In genomic region chr5:125153231-125153630, GRCh38 we compare ENCODE assay signal across 22 cellular contexts.
DNase-seq lines count a peak whose midpoint lies in the region; ATAC-seq and TF ChIP-seq lines count a peak whose summit lies in the region.
"Had no signal": no experiment of that assay in that cellular context is flagged by ENCODE, and none has a peak within 500 bp of the region (broad histone marks: within the 10 kb centered on the region; RNA-seq: fewer than 3 reads in every experiment).

No MANE protein-coding gene starts in this region.

- no peaks in the 10 kb centered on the region for H3K9me2 ChIP-seq in GM23338 (ENCODE audit: insufficient read depth)

- no TSS peak for BruUV-seq in A673 (replicated peaks; lab: Mats Ljungman, UMichigan)

- no peaks in the 10 kb centered on the region for H3K9me3 ChIP-seq in A673 (ENCODE audit: low read depth, low read length, poor library complexity, severe bottlenecking)
- H3K9me3 ChIP-seq: BLaER1 treated with 17β-estradiol and CSF1 and Interleukin-3, amounts not matched to agents 10 nM and 100 nM; HAP-1 had no signal

- H3K27me3 Mint-ChIP-seq in GM23338 (ENCODE audit: insufficient read depth, low read depth, poor library complexity) (no peaks in the 10 kb centered on the region), nephron (ENCODE audit: low read depth) (no peaks in the 10 kb centered on the region)
- no peaks in the 10 kb centered on the region for H3K27me3 Mint-ChIP-seq in activated T-helper 2 cell treated with anti-CD3 and anti-CD28 coated beads, Interferon-gamma antibody, Interleukin-2, Interleukin-4, amounts not matched to agents 10 μg/mL and 5 μg/mL and 100 μg/mL, durations not matched to agents 14 hours and 24 hours and 36 hours (ENCODE audit: low read depth)

- peak overlapping the region; percentile 35; the same call in 1 of the 2 replicates for H3K27ac Mint-ChIP-seq in GM23338
- H3K27ac Mint-ChIP-seq in activated T-helper 2 cell treated with anti-CD3 and anti-CD28 coated beads, Interferon-gamma antibody, Interleukin-2, Interleukin-4, amounts not matched to agents 10 μg/mL and 5 μg/mL and 100 μg/mL, durations not matched to agents 14 hours and 24 hours and 36 hours, result peak overlapping the region; percentile 7
- H3K27ac Mint-ChIP-seq in nephron, result peak overlapping the region; percentile 4 to 82 (median 50)
- H3K27ac Mint-ChIP-seq: CD8-positive, alpha-beta T cell; IgD-negative memory B cell had no signal

- H4K20me1 ChIP-seq in GM23338 (replicated peaks; ENCODE audit: insufficient read depth), result no peaks in the 10 kb centered on the region
- H4K20me1 ChIP-seq: BLaER1 treated with 17β-estradiol and CSF1 and Interleukin-3, amounts not matched to agents 10 nM and 100 nM had no signal

- POLR2A ChIA-PET in A673 (lab: Charles Lee; ENCODE audit: low non-redundant PET), result no interaction called here

- H3F3A ChIP-seq in GM23338 (replicated peaks; ENCODE audit: low read depth), result peaks cover 5% of the 10 kb centered on the region; the same call in 1 of the 2 replicates

- TF ChIP-seq CTCF in A673 (conservative IDR thresholded peaks at IDR 0.05; ENCODE audit: low read depth, low read length) (no peak), GM23338 (conservative IDR thresholded peaks at IDR 0.05; ENCODE audit: low read depth in 2 of 2) (no peak), nephron (IDR thresholded peaks at IDR 0.05; ENCODE audit: unreplicated experiment in 3 of 3) (no peak)

- ATAC-seq in GM23338, result no peak
- ATAC-seq: CD8-positive, alpha-beta T cell; PC-3 had no signal

- H3K4me3 Mint-ChIP-seq in GM23338 (no peak overlapping the region), nephron (no peak overlapping the region)
- H3K4me3 Mint-ChIP-seq in activated T-helper 2 cell treated with anti-CD3 and anti-CD28 coated beads, Interferon-gamma antibody, Interleukin-2, Interleukin-4, amounts not matched to agents 10 μg/mL and 5 μg/mL and 100 μg/mL, durations not matched to agents 14 hours and 24 hours and 36 hours (ENCODE audit: low read depth), result no peak overlapping the region
- H3K4me3 Mint-ChIP-seq: CD8-positive, alpha-beta T cell had no signal

- H3K27me3 ChIP-seq in A673 (replicated peaks; ENCODE audit: insufficient read depth, low read depth, low read length, poor library complexity) (peaks cover 5% of the 10 kb centered on the region), GM23338 (ENCODE audit: insufficient read depth) (no peaks in the 10 kb centered on the region)
- H3K27me3 ChIP-seq: BLaER1 treated with 17β-estradiol and CSF1 and Interleukin-3, amounts not matched to agents 10 nM and 100 nM had no signal

- no peak overlapping the region for H2AFZ ChIP-seq in GM23338

- H3K4me1 Mint-ChIP-seq in GM23338 (peaks cover 62% of the 10 kb centered on the region), nephron (peaks cover 52% of the 10 kb centered on the region)
- no peaks in the 10 kb centered on the region for H3K4me1 Mint-ChIP-seq in activated T-helper 2 cell treated with anti-CD3 and anti-CD28 coated beads, Interferon-gamma antibody, Interleukin-2, Interleukin-4, amounts not matched to agents 10 μg/mL and 5 μg/mL and 100 μg/mL, durations not matched to agents 14 hours and 24 hours and 36 hours (ENCODE audit: low read depth)

- H3K4me2 ChIP-seq in GM23338, result no peak overlapping the region

- H3K4me3 ChIP-seq in A673 (ENCODE audit: low read depth, low read length, poor library complexity, severe bottlenecking), result no peak overlapping the region
- no peak overlapping the region for H3K4me3 ChIP-seq in GM23338
- H3K4me3 ChIP-seq: BLaER1 treated with 17β-estradiol and CSF1 and Interleukin-3, amounts not matched to agents 10 nM and 100 nM; HAP-1 had no signal

- no peaks in the 10 kb centered on the region for H3K79me2 ChIP-seq in GM23338 (replicated peaks; ENCODE audit: insufficient read depth)

- H3K36me3 Mint-ChIP-seq in GM23338 (ENCODE audit: low read depth) (peaks cover 3% of the 10 kb centered on the region; the same call in 2 of the 3 replicates), nephron (ENCODE audit: low read depth) (no peaks in the 10 kb centered on the region)
- H3K36me3 Mint-ChIP-seq in activated T-helper 2 cell treated with anti-CD3 and anti-CD28 coated beads, Interferon-gamma antibody, Interleukin-2, Interleukin-4, amounts not matched to agents 10 μg/mL and 5 μg/mL and 100 μg/mL, durations not matched to agents 14 hours and 24 hours and 36 hours (ENCODE audit: low read depth), result no peaks in the 10 kb centered on the region
- H3K36me3 Mint-ChIP-seq: CD8-positive, alpha-beta T cell; IgD-negative memory B cell had no signal

- no peak overlapping the region for H3K27ac ChIP-seq in A673 (ENCODE audit: low read depth, low read length, poor library complexity, severe bottlenecking)
- H3K27ac ChIP-seq in GM23338 (ENCODE audit: low read depth), result 0 out of 2 replicates have a peak overlapping the region, but pooled peaks have one; percentile 4
- H3K27ac ChIP-seq: BLaER1 treated with 17β-estradiol and CSF1 and Interleukin-3, amounts not matched to agents 10 nM and 100 nM had no signal

- H3K4me1 ChIP-seq in A673 (ENCODE audit: insufficient read depth, low read length, poor library complexity, severe bottlenecking) (no peaks in the 10 kb centered on the region), GM23338 (ENCODE audit: insufficient read depth) (peaks cover 61% of the 10 kb centered on the region)

- intact Hi-C loops in A673 (cut with micrococcal nuclease; ENCODE audit: unreplicated experiment), result no loop called here
- intact Hi-C loops in activated T-helper 2 cell treated with anti-CD3 and anti-CD28 coated beads, Interferon-gamma antibody, Interleukin-2, Interleukin-4, amounts not matched to agents 10 μg/mL and 5 μg/mL and 100 μg/mL, durations not matched to agents 14 hours and 24 hours and 36 hours (cut with micrococcal nuclease), result no loop called here

- CTCF ChIA-PET in A673 (lab: Charles Lee), result no interaction called here

- H3K9me3 Mint-ChIP-seq in GM23338 (0 out of 3 replicates have a peak, but pooled peaks cover 2% of the 10 kb centered on the region), nephron (peaks cover 2% of the 10 kb centered on the region)
- peaks cover 4% of the 10 kb centered on the region for H3K9me3 Mint-ChIP-seq in activated T-helper 2 cell treated with anti-CD3 and anti-CD28 coated beads, Interferon-gamma antibody, Interleukin-2, Interleukin-4, amounts not matched to agents 10 μg/mL and 5 μg/mL and 100 μg/mL, durations not matched to agents 14 hours and 24 hours and 36 hours
- H3K9me3 Mint-ChIP-seq: CD8-positive, alpha-beta T cell; IgD-negative memory B cell had no signal

- H3K36me3 ChIP-seq in A673 (ENCODE audit: insufficient read depth, low read length, poor library complexity, severe bottlenecking) (no peaks in the 10 kb centered on the region), GM23338 (ENCODE audit: insufficient read depth) (no peaks in the 10 kb centered on the region)
- H3K36me3 ChIP-seq: BLaER1 treated with 17β-estradiol and CSF1 and Interleukin-3, amounts not matched to agents 10 nM and 100 nM; HAP-1 had no signal

- DNase-seq in A673 (ENCODE audit: low spot score), result peak; percentile 4
- DNase-seq in GM23338 (ENCODE audit: low spot score), result no peak
- DNase-seq in activated T-helper 2 cell treated with anti-CD3 and anti-CD28 coated beads, Interferon-gamma antibody, Interleukin-2, Interleukin-4, amounts not matched to agents 10 μg/mL and 5 μg/mL and 100 μg/mL, durations not matched to agents 14 hours and 24 hours and 36 hours (ENCODE audit: low spot score), result no peak
- DNase-seq in activated effector memory CD4-positive, alpha-beta T cell treated with anti-CD3 and anti-CD28 coated beads, Interleukin-2, amount 50 U/mL, for 16 hours, result no peak
- DNase-seq in SHP77 treated with DMSO at 0.1 percent for 48 hours (lab: John Stamatoyannopoulos, UW), result no peak
- no peak for DNase-seq in stimulated activated CD4-positive, alpha-beta T cell treated with anti-CD3 and anti-CD28 coated beads, Interleukin-12 subunit alpha, Interleukin-12 subunit beta, amount 100 ng/mL, for 4 hours
- DNase-seq: Calu3; CD8-positive, alpha-beta T cell; Karpas-422; NCI-H1417 treated with DMSO at 0.1 percent for 48 hours; NCI-H187 treated with DMSO at 0.1 percent for 48 hours; NCI-H2171; NCI-H446; NCI-H748 treated with DMSO at 0.1 percent for 48 hours; NK-92 treated with Interleukin-12 subunit alpha and Interleukin-12 subunit beta, amount 100 ng/mL, for 24 hours; PC-3; RPMI8226; SIG-M5 had no signal

TF ChIP-seq in GM23338, 12 proteins besides CTCF, POLR2A, EP300 and RAD21 (continues in another document):
- no peak for TF ChIP-seq JUNB (IDR thresholded peaks at IDR 0.05; ENCODE audit: unreplicated experiment)
- no peak for TF ChIP-seq CREB1 (CRISPR knock-in tag; IDR thresholded peaks at IDR 0.05; ENCODE audit: low read depth)
- no peak for TF ChIP-seq STAT1 (IDR thresholded peaks at IDR 0.05; ENCODE audit: unreplicated experiment)
- TF ChIP-seq, protein P1, sequence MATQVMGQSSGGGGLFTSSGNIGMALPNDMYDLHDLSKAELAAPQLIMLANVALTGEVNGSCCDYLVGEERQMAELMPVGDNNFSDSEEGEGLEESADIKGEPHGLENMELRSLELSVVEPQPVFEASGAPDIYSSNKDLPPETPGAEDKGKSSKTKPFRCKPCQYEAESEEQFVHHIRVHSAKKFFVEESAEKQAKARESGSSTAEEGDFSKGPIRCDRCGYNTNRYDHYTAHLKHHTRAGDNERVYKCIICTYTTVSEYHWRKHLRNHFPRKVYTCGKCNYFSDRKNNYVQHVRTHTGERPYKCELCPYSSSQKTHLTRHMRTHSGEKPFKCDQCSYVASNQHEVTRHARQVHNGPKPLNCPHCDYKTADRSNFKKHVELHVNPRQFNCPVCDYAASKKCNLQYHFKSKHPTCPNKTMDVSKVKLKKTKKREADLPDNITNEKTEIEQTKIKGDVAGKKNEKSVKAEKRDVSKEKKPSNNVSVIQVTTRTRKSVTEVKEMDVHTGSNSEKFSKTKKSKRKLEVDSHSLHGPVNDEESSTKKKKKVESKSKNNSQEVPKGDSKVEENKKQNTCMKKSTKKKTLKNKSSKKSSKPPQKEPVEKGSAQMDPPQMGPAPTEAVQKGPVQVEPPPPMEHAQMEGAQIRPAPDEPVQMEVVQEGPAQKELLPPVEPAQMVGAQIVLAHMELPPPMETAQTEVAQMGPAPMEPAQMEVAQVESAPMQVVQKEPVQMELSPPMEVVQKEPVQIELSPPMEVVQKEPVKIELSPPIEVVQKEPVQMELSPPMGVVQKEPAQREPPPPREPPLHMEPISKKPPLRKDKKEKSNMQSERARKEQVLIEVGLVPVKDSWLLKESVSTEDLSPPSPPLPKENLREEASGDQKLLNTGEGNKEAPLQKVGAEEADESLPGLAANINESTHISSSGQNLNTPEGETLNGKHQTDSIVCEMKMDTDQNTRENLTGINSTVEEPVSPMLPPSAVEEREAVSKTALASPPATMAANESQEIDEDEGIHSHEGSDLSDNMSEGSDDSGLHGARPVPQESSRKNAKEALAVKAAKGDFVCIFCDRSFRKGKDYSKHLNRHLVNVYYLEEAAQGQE (IDR thresholded peaks at IDR 0.05; ENCODE audit: unreplicated experiment), result no peak
